1 cellular context compared by ENCODE assay signal in genomic region chr5:132866342-132867045, GRCh38.
TF ChIP-seq lines count a peak whose summit lies in the region.

Gene GDF9 (minus strand): TSS chr5:132866469. CDS start chr5:132864533, 1,936 bp downstream.
Gene UQCRQ (plus strand): TSS chr5:132866642. CDS start chr5:132866882, 240 bp downstream.

TF ChIP-seq in HepG2, 621 proteins besides CTCF, POLR2A, EP300 and RAD21 (continued from another document and continues in another):
- TF ChIP-seq NFAT5 (CRISPR knock-in tag; IDR thresholded peaks at IDR 0.05) (no peak), HIC2 (CRISPR knock-in tag; IDR thresholded peaks at IDR 0.05; ENCODE audit: low read depth) (0 out of 2 replicates have a peak, but pooled peaks have one; percentile 31), ZBTB26 (CRISPR knock-in tag; IDR thresholded peaks at IDR 0.05; ENCODE audit: borderline replicate concordance) (no peak), ZNF33A (CRISPR knock-in tag; IDR thresholded peaks at IDR 0.05; ENCODE audit: borderline replicate concordance) (no peak), ZNF253 (CRISPR knock-in tag; IDR thresholded peaks at IDR 0.05; ENCODE audit: borderline replicate concordance) (0 out of 2 replicates have a peak, but pooled peaks have one; percentile 54), BCL3 (CRISPR knock-in tag; IDR thresholded peaks at IDR 0.05) (peak; percentile 76; the same call in 1 of the 2 replicates), SIX4 (CRISPR knock-in tag; IDR thresholded peaks at IDR 0.05) (0 out of 2 replicates have a peak, but pooled peaks have one; percentile 42), SNAI1 (CRISPR knock-in tag; IDR thresholded peaks at IDR 0.05; ENCODE audit: borderline replicate concordance) (no peak), ZBTB25 (CRISPR knock-in tag; IDR thresholded peaks at IDR 0.05) (peak; percentile 82), CBX5 (CRISPR knock-in tag; IDR thresholded peaks at IDR 0.05; ENCODE audit: borderline replicate concordance) (0 out of 2 replicates have a peak, but pooled peaks have one; percentile 37), ZNF552 (CRISPR knock-in tag; IDR thresholded peaks at IDR 0.05; ENCODE audit: borderline replicate concordance) (no peak), PREB (CRISPR knock-in tag; IDR thresholded peaks at IDR 0.05) (no peak), ZNF142 (CRISPR knock-in tag; IDR thresholded peaks at IDR 0.05) (no peak), ZNF841 (CRISPR knock-in tag; IDR thresholded peaks at IDR 0.05; ENCODE audit: borderline replicate concordance) (no peak), HOXA5 (CRISPR knock-in tag; IDR thresholded peaks at IDR 0.05) (0 out of 2 replicates have a peak, but pooled peaks have one; percentile 42), HOXA9 (CRISPR knock-in tag; IDR thresholded peaks at IDR 0.05; ENCODE audit: borderline replicate concordance) (peak; percentile 5; the same call in 1 of the 2 replicates), KLF16 (CRISPR knock-in tag; IDR thresholded peaks at IDR 0.05) (peak in 1 of 2 experiments; percentile 60; a peak in 1 of 4 replicates), CSRNP2 (CRISPR knock-in tag; conservative IDR thresholded peaks at IDR 0.05; ENCODE audit: low read depth) (no peak), HMG20B (CRISPR knock-in tag; conservative IDR thresholded peaks at IDR 0.05) (0 out of 2 replicates have a peak, but pooled peaks have one; percentile 7), NFIB (CRISPR knock-in tag; IDR thresholded peaks at IDR 0.05; ENCODE audit: borderline replicate concordance) (no peak), RNF2 (conservative IDR thresholded peaks at IDR 0.05; ENCODE audit: low read depth) (no peak), ZBTB42 (CRISPR knock-in tag; IDR thresholded peaks at IDR 0.05) (no peak), KDM5B (CRISPR knock-in tag; IDR thresholded peaks at IDR 0.05; ENCODE audit: borderline replicate concordance) (peak; percentile 89; the same call in 1 of the 2 replicates), KLF15 (CRISPR knock-in tag; IDR thresholded peaks at IDR 0.05; ENCODE audit: borderline replicate concordance) (no peak), POLR2AphosphoS5 (IDR thresholded peaks at IDR 0.05; ENCODE audit: low read depth, low read length) (peak; percentile 95), PHF5A (CRISPR knock-in tag; IDR thresholded peaks at IDR 0.05; ENCODE audit: low read depth, unreplicated experiment) (peak; percentile 79), CAMTA2 (CRISPR knock-in tag; IDR thresholded peaks at IDR 0.05; ENCODE audit: borderline replicate concordance) (no peak; the same call in 1 of the 2 replicates), ZFP37 (CRISPR knock-in tag; IDR thresholded peaks at IDR 0.05; ENCODE audit: borderline replicate concordance) (peak; percentile 18; the same call in 1 of the 2 replicates), ZNF224 (CRISPR knock-in tag; IDR thresholded peaks at IDR 0.05) (peak; percentile 84; the same call in 1 of the 2 replicates), ZNF124 (CRISPR knock-in tag; IDR thresholded peaks at IDR 0.05) (peak; percentile 43), HCFC1 (IDR thresholded peaks at IDR 0.05; ENCODE audit: low read depth, low read length) (peak; percentile 42), HOMEZ (CRISPR knock-in tag; IDR thresholded peaks at IDR 0.05; ENCODE audit: low read depth) (peak; percentile 67; the same call in 1 of the 2 replicates), KLF11 (CRISPR knock-in tag; IDR thresholded peaks at IDR 0.05) (no peak; the same call in 1 of the 2 replicates), FOXA3 (CRISPR knock-in tag; IDR thresholded peaks at IDR 0.05) (0 out of 2 replicates have a peak, but pooled peaks have one; percentile 37), BRD4 (CRISPR knock-in tag; IDR thresholded peaks at IDR 0.05) (peak; percentile 26; the same call in 1 of the 2 replicates), ARNT2 (CRISPR knock-in tag; IDR thresholded peaks at IDR 0.05; ENCODE audit: low read depth) (0 out of 2 replicates have a peak, but pooled peaks have one; percentile 31)
